In the genomic region with DNA sequence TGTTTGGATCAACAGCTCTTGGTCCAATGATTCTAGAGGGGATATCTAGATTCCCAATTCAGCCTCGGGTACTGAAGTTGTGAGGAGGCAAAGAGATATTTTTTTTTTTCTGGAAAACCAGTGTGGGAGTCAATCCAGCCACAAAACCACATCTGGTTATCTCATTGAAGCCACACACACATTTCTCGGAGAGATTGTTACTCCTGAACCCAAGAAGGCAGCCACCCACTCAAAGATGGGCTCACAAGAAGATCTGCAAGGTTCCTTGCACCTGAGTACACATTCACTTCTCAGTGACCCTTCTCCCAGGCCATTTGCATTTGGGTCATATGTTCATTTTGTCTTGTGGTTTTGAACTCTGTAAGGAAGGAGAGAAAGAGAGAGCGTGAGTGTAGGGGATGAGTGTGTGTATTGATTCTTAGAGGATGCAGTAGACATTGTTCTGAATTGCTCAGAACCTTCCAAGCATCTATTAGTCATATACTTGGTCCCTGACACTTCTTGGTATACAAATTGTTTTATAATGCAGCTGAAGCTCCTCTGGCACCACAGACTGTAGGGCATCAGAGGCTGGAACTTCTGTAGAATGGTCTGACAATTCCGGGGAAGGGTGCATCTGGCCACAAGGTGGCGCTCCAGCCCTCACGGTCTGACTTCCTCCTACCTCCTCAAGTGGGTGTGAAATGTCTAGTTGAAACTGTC, we compare ENCODE assay signal across 1 cellular context.
TF ChIP-seq lines count a peak whose summit lies in the region.

No MANE protein-coding gene starts in this region.

TF ChIP-seq in K562, 482 proteins besides CTCF, POLR2A, EP300 and RAD21 (continued from another document and continues in another):
- TF ChIP-seq ZNF232 (CRISPR knock-in tag; IDR thresholded peaks at IDR 0.05), result no peak
- TF ChIP-seq KLF1 (tag; IDR thresholded peaks at IDR 0.05), result no peak
- TF ChIP-seq, protein P1, sequence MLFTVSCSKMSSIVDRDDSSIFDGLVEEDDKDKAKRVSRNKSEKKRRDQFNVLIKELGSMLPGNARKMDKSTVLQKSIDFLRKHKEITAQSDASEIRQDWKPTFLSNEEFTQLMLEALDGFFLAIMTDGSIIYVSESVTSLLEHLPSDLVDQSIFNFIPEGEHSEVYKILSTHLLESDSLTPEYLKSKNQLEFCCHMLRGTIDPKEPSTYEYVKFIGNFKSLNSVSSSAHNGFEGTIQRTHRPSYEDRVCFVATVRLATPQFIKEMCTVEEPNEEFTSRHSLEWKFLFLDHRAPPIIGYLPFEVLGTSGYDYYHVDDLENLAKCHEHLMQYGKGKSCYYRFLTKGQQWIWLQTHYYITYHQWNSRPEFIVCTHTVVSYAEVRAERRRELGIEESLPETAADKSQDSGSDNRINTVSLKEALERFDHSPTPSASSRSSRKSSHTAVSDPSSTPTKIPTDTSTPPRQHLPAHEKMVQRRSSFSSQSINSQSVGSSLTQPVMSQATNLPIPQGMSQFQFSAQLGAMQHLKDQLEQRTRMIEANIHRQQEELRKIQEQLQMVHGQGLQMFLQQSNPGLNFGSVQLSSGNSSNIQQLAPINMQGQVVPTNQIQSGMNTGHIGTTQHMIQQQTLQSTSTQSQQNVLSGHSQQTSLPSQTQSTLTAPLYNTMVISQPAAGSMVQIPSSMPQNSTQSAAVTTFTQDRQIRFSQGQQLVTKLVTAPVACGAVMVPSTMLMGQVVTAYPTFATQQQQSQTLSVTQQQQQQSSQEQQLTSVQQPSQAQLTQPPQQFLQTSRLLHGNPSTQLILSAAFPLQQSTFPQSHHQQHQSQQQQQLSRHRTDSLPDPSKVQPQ (CRISPR knock-in tag; IDR thresholded peaks at IDR 0.05; ENCODE audit: borderline replicate concordance), result no peak
- TF ChIP-seq, protein P2, sequence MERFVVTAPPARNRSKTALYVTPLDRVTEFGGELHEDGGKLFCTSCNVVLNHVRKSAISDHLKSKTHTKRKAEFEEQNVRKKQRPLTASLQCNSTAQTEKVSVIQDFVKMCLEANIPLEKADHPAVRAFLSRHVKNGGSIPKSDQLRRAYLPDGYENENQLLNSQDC (CRISPR knock-in tag; IDR thresholded peaks at IDR 0.05), result no peak
- no peak for TF ChIP-seq ZBTB26 (CRISPR knock-in tag; IDR thresholded peaks at IDR 0.05)
- no peak for TF ChIP-seq ETV1 (tag; conservative IDR thresholded peaks at IDR 0.05; ENCODE audit: low read depth)
- TF ChIP-seq PHF8 (IDR thresholded peaks at IDR 0.05; ENCODE audit: borderline replicate concordance, low read length), result no peak
- TF ChIP-seq SIN3B (IDR thresholded peaks at IDR 0.05; ENCODE audit: low read depth), result no peak
- TF ChIP-seq ZNF134 (CRISPR knock-in tag; conservative IDR thresholded peaks at IDR 0.05), result no peak
- no peak for TF ChIP-seq FOXJ2 (tag; IDR thresholded peaks at IDR 0.05)
- TF ChIP-seq RBM34 (IDR thresholded peaks at IDR 0.05; ENCODE audit: borderline replicate concordance, insufficient read depth, low read length), result no peak
- TF ChIP-seq, protein P3, sequence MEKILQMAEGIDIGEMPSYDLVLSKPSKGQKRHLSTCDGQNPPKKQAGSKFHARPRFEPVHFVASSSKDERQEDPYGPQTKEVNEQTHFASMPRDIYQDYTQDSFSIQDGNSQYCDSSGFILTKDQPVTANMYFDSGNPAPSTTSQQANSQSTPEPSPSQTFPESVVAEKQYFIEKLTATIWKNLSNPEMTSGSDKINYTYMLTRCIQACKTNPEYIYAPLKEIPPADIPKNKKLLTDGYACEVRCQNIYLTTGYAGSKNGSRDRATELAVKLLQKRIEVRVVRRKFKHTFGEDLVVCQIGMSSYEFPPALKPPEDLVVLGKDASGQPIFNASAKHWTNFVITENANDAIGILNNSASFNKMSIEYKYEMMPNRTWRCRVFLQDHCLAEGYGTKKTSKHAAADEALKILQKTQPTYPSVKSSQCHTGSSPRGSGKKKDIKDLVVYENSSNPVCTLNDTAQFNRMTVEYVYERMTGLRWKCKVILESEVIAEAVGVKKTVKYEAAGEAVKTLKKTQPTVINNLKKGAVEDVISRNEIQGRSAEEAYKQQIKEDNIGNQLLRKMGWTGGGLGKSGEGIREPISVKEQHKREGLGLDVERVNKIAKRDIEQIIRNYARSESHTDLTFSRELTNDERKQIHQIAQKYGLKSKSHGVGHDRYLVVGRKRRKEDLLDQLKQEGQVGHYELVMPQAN (IDR thresholded peaks at IDR 0.05; ENCODE audit: borderline replicate concordance), result no peak; the same call in 1 of the 2 replicates
- TF ChIP-seq ZNF395 (CRISPR knock-in tag; IDR thresholded peaks at IDR 0.05), result 0 out of 2 replicates have a peak, but pooled peaks have one; percentile 54
- TF ChIP-seq PTTG1 (tag; IDR thresholded peaks at IDR 0.05; ENCODE audit: low read depth), result no peak
- TF ChIP-seq CHD1 (IDR thresholded peaks at IDR 0.05; ENCODE audit: low read length), result no peak
- TF ChIP-seq CEBPB (tag; IDR thresholded peaks at IDR 0.05), result no peak
- TF ChIP-seq NONO (IDR thresholded peaks at IDR 0.05; ENCODE audit: low read depth in 2 of 2, low read length in 1 of 2), result no peak
- TF ChIP-seq MTA3 (IDR thresholded peaks at IDR 0.05; ENCODE audit: borderline replicate concordance), result no peak
- no peak for TF ChIP-seq AFF4 (CRISPR knock-in tag; IDR thresholded peaks at IDR 0.05)
- TF ChIP-seq LARP7 (IDR thresholded peaks at IDR 0.05), result no peak
- TF ChIP-seq MTA2 (IDR thresholded peaks at IDR 0.05; ENCODE audit: low read depth), result peak; percentile 93
- TF ChIP-seq MAFK (IDR thresholded peaks at IDR 0.05; ENCODE audit: low read length), result no peak
- TF ChIP-seq MED1 (CRISPR knock-in tag; IDR thresholded peaks at IDR 0.05; ENCODE audit: borderline replicate concordance), result no peak
- no peak for TF ChIP-seq E2F3 (CRISPR knock-in tag; IDR thresholded peaks at IDR 0.05)
- TF ChIP-seq TAF9B (IDR thresholded peaks at IDR 0.05; ENCODE audit: partially characterized antibody), result no peak
- no peak for TF ChIP-seq TBP (optimal IDR thresholded peaks at IDR 0.05; ENCODE audit: low read depth, low read length)
- TF ChIP-seq, protein P4, sequence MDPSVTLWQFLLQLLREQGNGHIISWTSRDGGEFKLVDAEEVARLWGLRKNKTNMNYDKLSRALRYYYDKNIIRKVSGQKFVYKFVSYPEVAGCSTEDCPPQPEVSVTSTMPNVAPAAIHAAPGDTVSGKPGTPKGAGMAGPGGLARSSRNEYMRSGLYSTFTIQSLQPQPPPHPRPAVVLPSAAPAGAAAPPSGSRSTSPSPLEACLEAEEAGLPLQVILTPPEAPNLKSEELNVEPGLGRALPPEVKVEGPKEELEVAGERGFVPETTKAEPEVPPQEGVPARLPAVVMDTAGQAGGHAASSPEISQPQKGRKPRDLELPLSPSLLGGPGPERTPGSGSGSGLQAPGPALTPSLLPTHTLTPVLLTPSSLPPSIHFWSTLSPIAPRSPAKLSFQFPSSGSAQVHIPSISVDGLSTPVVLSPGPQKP (CRISPR knock-in tag; IDR thresholded peaks at IDR 0.05), result no peak
- TF ChIP-seq TAF15 (IDR thresholded peaks at IDR 0.05; ENCODE audit: low read depth, low read length), result no peak
- TF ChIP-seq, protein P5, sequence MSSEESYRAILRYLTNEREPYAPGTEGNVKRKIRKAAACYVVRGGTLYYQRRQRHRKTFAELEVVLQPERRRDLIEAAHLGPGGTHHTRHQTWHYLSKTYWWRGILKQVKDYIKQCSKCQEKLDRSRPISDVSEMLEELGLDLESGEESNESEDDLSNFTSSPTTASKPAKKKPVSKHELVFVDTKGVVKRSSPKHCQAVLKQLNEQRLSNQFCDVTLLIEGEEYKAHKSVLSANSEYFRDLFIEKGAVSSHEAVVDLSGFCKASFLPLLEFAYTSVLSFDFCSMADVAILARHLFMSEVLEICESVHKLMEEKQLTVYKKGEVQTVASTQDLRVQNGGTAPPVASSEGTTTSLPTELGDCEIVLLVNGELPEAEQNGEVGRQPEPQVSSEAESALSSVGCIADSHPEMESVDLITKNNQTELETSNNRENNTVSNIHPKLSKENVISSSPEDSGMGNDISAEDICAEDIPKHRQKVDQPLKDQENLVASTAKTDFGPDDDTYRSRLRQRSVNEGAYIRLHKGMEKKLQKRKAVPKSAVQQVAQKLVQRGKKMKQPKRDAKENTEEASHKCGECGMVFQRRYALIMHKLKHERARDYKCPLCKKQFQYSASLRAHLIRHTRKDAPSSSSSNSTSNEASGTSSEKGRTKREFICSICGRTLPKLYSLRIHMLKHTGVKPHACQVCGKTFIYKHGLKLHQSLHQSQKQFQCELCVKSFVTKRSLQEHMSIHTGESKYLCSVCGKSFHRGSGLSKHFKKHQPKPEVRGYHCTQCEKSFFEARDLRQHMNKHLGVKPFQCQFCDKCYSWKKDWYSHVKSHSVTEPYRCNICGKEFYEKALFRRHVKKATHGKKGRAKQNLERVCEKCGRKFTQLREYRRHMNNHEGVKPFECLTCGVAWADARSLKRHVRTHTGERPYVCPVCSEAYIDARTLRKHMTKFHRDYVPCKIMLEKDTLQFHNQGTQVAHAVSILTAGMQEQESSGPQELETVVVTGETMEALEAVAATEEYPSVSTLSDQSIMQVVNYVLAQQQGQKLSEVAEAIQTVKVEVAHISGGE (CRISPR knock-in tag; IDR thresholded peaks at IDR 0.05), result no peak
- no peak for TF ChIP-seq ZNF282 (CRISPR knock-in tag; IDR thresholded peaks at IDR 0.05)
- no peak for TF ChIP-seq ZNF584 (CRISPR knock-in tag; IDR thresholded peaks at IDR 0.05; ENCODE audit: low read depth)
- TF ChIP-seq MNT (conservative IDR thresholded peaks at IDR 0.05), result no peak
- TF ChIP-seq PRMT5 (CRISPR knock-in tag; IDR thresholded peaks at IDR 0.05), result no peak
- no peak for TF ChIP-seq NCOA2 (IDR thresholded peaks at IDR 0.05; ENCODE audit: partially characterized antibody in 2 of 2)
- no peak for TF ChIP-seq ILF3 (IDR thresholded peaks at IDR 0.05; ENCODE audit: borderline replicate concordance)
- TF ChIP-seq KLF16 (IDR thresholded peaks at IDR 0.05), result peak; percentile 91
- TF ChIP-seq SMAD4 (CRISPR knock-in tag; conservative IDR thresholded peaks at IDR 0.05), result no peak
- peak; percentile 34; the same call in 1 of the 2 replicates for TF ChIP-seq JUND (IDR thresholded peaks at IDR 0.05; ENCODE audit: borderline replicate concordance, low read depth, low read length)
- no peak; the same call in 2 of the 3 replicates for TF ChIP-seq JUND (tag; IDR thresholded peaks at IDR 0.05; ENCODE audit: borderline replicate concordance, low read depth, low read length)
- no peak for TF ChIP-seq ZBTB34 (CRISPR knock-in tag; IDR thresholded peaks at IDR 0.05)
- TF ChIP-seq CBFA2T3 (IDR thresholded peaks at IDR 0.05), result peak; percentile 97
